In the genomic region with DNA sequence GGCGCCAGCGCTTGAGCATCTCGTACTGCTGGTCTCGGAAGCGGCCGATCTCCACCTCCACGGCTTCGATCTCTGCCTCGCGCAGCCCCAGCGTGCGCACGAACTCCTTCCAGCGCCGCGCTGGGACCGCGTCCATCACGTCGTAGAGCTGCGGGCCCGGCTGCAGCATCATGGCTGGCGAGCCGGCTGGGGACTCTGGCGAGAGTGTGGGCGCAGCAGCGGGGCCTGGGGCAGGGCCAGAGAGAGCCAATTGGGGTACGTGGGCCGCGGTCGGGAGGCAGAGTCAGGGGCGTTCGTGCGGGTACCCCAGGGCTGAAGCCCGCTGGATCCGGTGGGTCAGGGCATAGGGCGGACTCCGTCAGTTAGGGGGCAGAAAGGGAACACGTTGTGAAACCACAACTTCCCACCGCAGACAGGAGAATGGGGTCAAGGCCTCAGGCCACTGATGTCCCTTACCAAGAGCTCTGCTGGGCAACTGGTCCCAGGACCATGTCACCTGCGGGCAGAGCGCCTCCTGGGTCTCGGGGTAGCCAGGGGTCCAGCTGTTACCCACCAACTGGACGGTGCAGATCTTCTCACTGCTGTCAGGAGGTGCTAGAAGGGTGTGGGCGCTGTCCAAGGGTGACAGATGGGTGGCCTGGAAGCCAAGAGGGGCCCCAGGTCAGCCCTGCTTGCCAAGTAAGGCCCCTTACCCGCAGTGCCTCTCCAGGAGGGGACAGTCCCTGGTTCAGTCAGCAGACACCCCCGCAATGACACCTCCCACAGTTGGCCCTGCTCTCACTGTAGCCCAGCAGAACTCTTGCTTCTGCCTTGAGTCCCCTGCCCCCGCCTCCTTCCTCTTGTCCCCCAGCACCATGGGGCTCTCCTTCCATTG, we compare ENCODE assay signal across 15 cellular contexts. TPM values are rescaled to one million over a fixed set of nuclear protein-coding genes. Genes with fewer than 3 reads are reported as not detected.
DNase-seq lines count a peak whose midpoint lies in the region; ATAC-seq and TF ChIP-seq lines count a peak whose summit lies in the region.
"Had no signal": no experiment of that assay in that cellular context is flagged by ENCODE, and none has a peak within 500 bp of the region (broad histone marks: within the 10 kb centered on the region; RNA-seq: fewer than 3 reads in every experiment).

No MANE protein-coding gene starts in this region.

- H3K4me3 Mint-ChIP-seq in activated CD4-positive, alpha-beta T cell treated with anti-CD3 and anti-CD28 coated beads, Interleukin-2, amount 10 ng/mL, durations not matched to agents 24 days and 14 days = peak overlapping the region; percentile 80
- no peak overlapping the region for H3K4me3 Mint-ChIP-seq in GM23338
- H3K4me3 Mint-ChIP-seq in naive thymus-derived CD8-positive, alpha-beta T cell = peak overlapping the region in 9 of 10 donors; percentile 10 to 92 (median 76)

- H3K4me1 ChIP-seq in GM23338 (ENCODE audit: insufficient read depth) (peaks cover 12% of the 10 kb centered on the region), upper lobe of right lung (peaks cover 4% of the 10 kb centered on the region)
- H3K4me1 ChIP-seq: pancreas had no signal

- no peak for TF ChIP-seq CTCF in GM23338 (conservative IDR thresholded peaks at IDR 0.05; ENCODE audit: low read depth in 2 of 2)
- no peak for TF ChIP-seq CTCF in upper lobe of right lung (IDR thresholded peaks at IDR 0.05)

- H3K36me3 ChIP-seq in GM23338 (ENCODE audit: insufficient read depth) (no peaks in the 10 kb centered on the region), upper lobe of right lung (no peaks in the 10 kb centered on the region)
- H3K36me3 ChIP-seq: pancreas had no signal

- DNase-seq in activated CD4-positive, alpha-beta T cell treated with anti-CD3 and anti-CD28 coated beads, Interleukin-2, amount 10 ng/mL, durations not matched to agents 24 days and 14 days = no peak
- DNase-seq in activated CD4-positive, alpha-beta T cell treated with anti-CD3 and anti-CD28 coated beads for 48 hours = no peak
- DNase-seq in GM23338 (ENCODE audit: low spot score) = no peak
- DNase-seq in activated naive CD4-positive, alpha-beta T cell treated with anti-CD3 and anti-CD28 coated beads, Interleukin-2, amount 50 U/mL, for 72 hours (ENCODE audit: low spot score in 2 of 2) = no peak
- DNase-seq in naive thymus-derived CD8-positive, alpha-beta T cell = no peak
- no peak for DNase-seq in ecto neural progenitor cell (ENCODE audit: low spot score)
- no peak for DNase-seq in NCI-H2171 (lab: John Stamatoyannopoulos, UW)
- no peak for DNase-seq in upper lobe of right lung
- DNase-seq: activated CD8-positive, alpha-beta memory T cell treated with anti-CD3 and anti-CD28 coated beads, Interleukin-2, amount 10 ng/mL, durations not matched to agents 7 days and 5 days; amniotic stem cell; KG1; NCI-H1048; NCI-H748 treated with DMSO at 0.1 percent for 48 hours had no signal

- no peaks in the 10 kb centered on the region for H3K79me2 ChIP-seq in GM23338 (replicated peaks; ENCODE audit: insufficient read depth)

- H3K4me3 ChIP-seq in GM23338 (no peak overlapping the region), upper lobe of right lung (no peak overlapping the region)
- H3K4me3 ChIP-seq: pancreas had no signal

- H3K4me2 ChIP-seq in GM23338 = no peak overlapping the region

- peaks cover 40% of the 10 kb centered on the region for H3K36me3 Mint-ChIP-seq in activated CD4-positive, alpha-beta T cell treated with anti-CD3 and anti-CD28 coated beads, Interleukin-2, amount 10 ng/mL, durations not matched to agents 24 days and 14 days (ENCODE audit: low read depth)
- H3K36me3 Mint-ChIP-seq in GM23338 (ENCODE audit: low read depth) = peaks cover 12% of the 10 kb centered on the region
- H3K36me3 Mint-ChIP-seq in activated naive CD4-positive, alpha-beta T cell treated with anti-CD3 and anti-CD28 coated beads, Interleukin-2, amount 50 U/mL, for 72 hours = peaks cover 12 to 19% of the 10 kb centered on the region in 2 donors
- peaks cover 0 to 39% (median 12%) of the 10 kb centered on the region in 3 donors for H3K36me3 Mint-ChIP-seq in naive thymus-derived CD8-positive, alpha-beta T cell

- H3K27ac ChIP-seq in GM23338 (ENCODE audit: low read depth) (no peak overlapping the region), upper lobe of right lung (no peak overlapping the region)
- H3K27ac ChIP-seq: pancreas had no signal

- intact Hi-C loops in activated CD4-positive, alpha-beta T cell treated with anti-CD3 and anti-CD28 coated beads, Interleukin-2, amount 10 ng/mL, durations not matched to agents 24 days and 14 days (cut with micrococcal nuclease) = loop anchor here (2.0 to 5.0 kb wide), 2 partner anchors 39 to 141 kb away; partner anchors contain the start of genes ESPN and KLHL21
- intact Hi-C loops in upper lobe of right lung (cut with DNase I) = no loop called here

- no peak overlapping the region for H2AFZ ChIP-seq in GM23338

- POLR2A ChIA-PET in naive thymus-derived CD8-positive, alpha-beta T cell (lab: Charles Lee) = interaction anchor here (0.6 to 4.7 kb wide), 8 partner anchors 7 to 150 kb away, joined by 3 to 30 read pairs (median 4); partner anchors contain the start of genes NOL9, PLEKHG5 and TAS1R1

- peaks cover 14% of the 10 kb centered on the region; the same call in 1 of the 2 replicates for H3F3A ChIP-seq in GM23338 (replicated peaks; ENCODE audit: low read depth)

- H3K9me2 ChIP-seq in GM23338 (ENCODE audit: insufficient read depth) = no peaks in the 10 kb centered on the region

- H3K27me3 Mint-ChIP-seq in activated CD4-positive, alpha-beta T cell treated with anti-CD3 and anti-CD28 coated beads, Interleukin-2, amount 10 ng/mL, durations not matched to agents 24 days and 14 days = peaks cover 7% of the 10 kb centered on the region
- H3K27me3 Mint-ChIP-seq in GM23338 (ENCODE audit: insufficient read depth, low read depth, poor library complexity) = peaks cover 19% of the 10 kb centered on the region
- peaks cover 0 to 9% (median 3%) of the 10 kb centered on the region in 5 donors for H3K27me3 Mint-ChIP-seq in naive thymus-derived CD8-positive, alpha-beta T cell

- H3K9me3 ChIP-seq in upper lobe of right lung = no peaks in the 10 kb centered on the region
- H3K9me3 ChIP-seq: pancreas had no signal

- ATAC-seq in GM23338 = no peak
- ATAC-seq in activated naive CD4-positive, alpha-beta T cell treated with anti-CD3 and anti-CD28 coated beads, Interleukin-2, amount 50 U/mL, for 72 hours = no peak
- no peak for ATAC-seq in naive thymus-derived CD8-positive, alpha-beta T cell
- no peak for ATAC-seq in upper lobe of right lung
- ATAC-seq: activated CD8-positive, alpha-beta memory T cell treated with anti-CD3 and anti-CD28 coated beads, Interleukin-2, amount 10 ng/mL, durations not matched to agents 7 days and 5 days; pancreas had no signal

- peaks cover 6% of the 10 kb centered on the region; the same call in 1 of the 2 replicates for H3K27me3 ChIP-seq in GM23338 (ENCODE audit: insufficient read depth)
- no peaks in the 10 kb centered on the region for H3K27me3 ChIP-seq in upper lobe of right lung
- H3K27me3 ChIP-seq: pancreas had no signal

- peak overlapping the region; percentile 89 for H3K27ac Mint-ChIP-seq in activated CD4-positive, alpha-beta T cell treated with anti-CD3 and anti-CD28 coated beads, Interleukin-2, amount 10 ng/mL, durations not matched to agents 24 days and 14 days
- H3K27ac Mint-ChIP-seq in GM23338 = no peak overlapping the region
- peak overlapping the region; percentile 31 to 91 for H3K27ac Mint-ChIP-seq in activated naive CD4-positive, alpha-beta T cell treated with anti-CD3 and anti-CD28 coated beads, Interleukin-2, amount 50 U/mL, for 72 hours
- H3K27ac Mint-ChIP-seq in naive thymus-derived CD8-positive, alpha-beta T cell = peak overlapping the region; percentile 77 to 99 (median 93)

- H3K9me3 Mint-ChIP-seq in activated CD4-positive, alpha-beta T cell treated with anti-CD3 and anti-CD28 coated beads, Interleukin-2, amount 10 ng/mL, durations not matched to agents 24 days and 14 days = no peaks in the 10 kb centered on the region
- no peaks in the 10 kb centered on the region; the same call in 2 of the 3 replicates for H3K9me3 Mint-ChIP-seq in GM23338
- H3K9me3 Mint-ChIP-seq in activated naive CD4-positive, alpha-beta T cell treated with anti-CD3 and anti-CD28 coated beads, Interleukin-2, amount 50 U/mL, for 72 hours = no peaks in the 10 kb centered on the region
- no peaks in the 10 kb centered on the region for H3K9me3 Mint-ChIP-seq in naive thymus-derived CD8-positive, alpha-beta T cell

- peaks cover 51% of the 10 kb centered on the region for H3K4me1 Mint-ChIP-seq in activated CD4-positive, alpha-beta T cell treated with anti-CD3 and anti-CD28 coated beads, Interleukin-2, amount 10 ng/mL, durations not matched to agents 24 days and 14 days
- H3K4me1 Mint-ChIP-seq in GM23338 = peaks cover 29% of the 10 kb centered on the region
- H3K4me1 Mint-ChIP-seq in naive thymus-derived CD8-positive, alpha-beta T cell = peaks cover 31 to 69% (median 53%) of the 10 kb centered on the region in 4 donors

- no peaks in the 10 kb centered on the region for H4K20me1 ChIP-seq in GM23338 (replicated peaks; ENCODE audit: insufficient read depth)

RNA-seq across cellular contexts. Expression of gene TNFRSF25, which starts 4.2 kb away (rescaled TPM):
- 139 and 146 TPM in 2 replicates for total RNA-seq in activated CD4-positive, alpha-beta T cell treated with anti-CD3 and anti-CD28 coated beads, Interleukin-2, amount 10 ng/mL, durations not matched to agents 24 days and 14 days
- total RNA-seq in GM23338 (2014; rRNA removed; shearing (Covaris generic)) = 25.3 and 26.3 TPM in 2 replicates
- 13.6 and 15.2 TPM in 2 replicates for polyA plus RNA-seq in GM23338 (2016; fragmentation: Nextera tagmentation; extraction: Ambion mirVana)
- 10 to 100 TPM; 68.0 to 88.5 TPM for total RNA-seq in activated naive CD4-positive, alpha-beta T cell treated with anti-CD3 and anti-CD28 coated beads, Interleukin-2, amount 50 U/mL, for 72 hours
- total RNA-seq in naive thymus-derived CD8-positive, alpha-beta T cell = 100 to 1,000 TPM; 378 to 381 TPM
- 10 to 100 TPM in 2 of 3 donors, 1 to 10 TPM in 1; 7.2 to 28.7 (median 10.6) TPM for polyA plus RNA-seq in naive thymus-derived CD8-positive, alpha-beta T cell
- 10.0 TPM for total RNA-seq in upper lobe of right lung

RNA-seq across cellular contexts. Expression of gene PLEKHG5, which starts 29.7 kb away (rescaled TPM):
- total RNA-seq in activated CD4-positive, alpha-beta T cell treated with anti-CD3 and anti-CD28 coated beads, Interleukin-2, amount 10 ng/mL, durations not matched to agents 24 days and 14 days = 1.3 and 1.9 TPM in 2 replicates
- 25.8 and 26.4 TPM in 2 replicates for total RNA-seq in GM23338 (2014; rRNA removed; shearing (Covaris generic))
- 9.0 and 10.2 TPM in 2 replicates for polyA plus RNA-seq in GM23338 (2016; fragmentation: Nextera tagmentation; extraction: Ambion mirVana)
- 1 to 10 TPM; 2.8 to 3.9 TPM for total RNA-seq in activated naive CD4-positive, alpha-beta T cell treated with anti-CD3 and anti-CD28 coated beads, Interleukin-2, amount 50 U/mL, for 72 hours
- 1 to 10 TPM; 6.3 to 7.0 TPM for total RNA-seq in naive thymus-derived CD8-positive, alpha-beta T cell
- polyA plus RNA-seq in naive thymus-derived CD8-positive, alpha-beta T cell = 1 to 10 TPM in 1 of 3 donors, under 1 TPM in 2; 0.57 to 1.4 (median 0.59) TPM
- total RNA-seq in upper lobe of right lung = 12.2 TPM

RNA-seq across cellular contexts. Expression of gene ESPN, which starts 37.2 kb away (rescaled TPM):
- total RNA-seq in activated CD4-positive, alpha-beta T cell treated with anti-CD3 and anti-CD28 coated beads, Interleukin-2, amount 10 ng/mL, durations not matched to agents 24 days and 14 days = 0.49 and 1.3 TPM in 2 replicates
- 12.7 and 13.6 TPM in 2 replicates for total RNA-seq in GM23338 (2014; rRNA removed; shearing (Covaris generic))
- 12.2 and 13.5 TPM in 2 replicates for polyA plus RNA-seq in GM23338 (2016; fragmentation: Nextera tagmentation; extraction: Ambion mirVana)
- total RNA-seq in activated naive CD4-positive, alpha-beta T cell treated with anti-CD3 and anti-CD28 coated beads, Interleukin-2, amount 50 U/mL, for 72 hours = 1 to 10 TPM in 1 of 2 donors, under 1 TPM in 1; 0.89 to 1.9 TPM
- total RNA-seq in naive thymus-derived CD8-positive, alpha-beta T cell = 1 to 10 TPM; 2.3 to 2.4 TPM
- polyA plus RNA-seq in naive thymus-derived CD8-positive, alpha-beta T cell = under 1 TPM; 0.12 to 0.81 (median 0.15) TPM
- total RNA-seq in upper lobe of right lung = 4.3 TPM
- total RNA-seq: A673 had no signal

RNA-seq across cellular contexts. Expression of gene HES2, which starts 42.1 kb away (rescaled TPM):
- total RNA-seq in activated CD4-positive, alpha-beta T cell treated with anti-CD3 and anti-CD28 coated beads, Interleukin-2, amount 10 ng/mL, durations not matched to agents 24 days and 14 days = 0.19 and 0.26 TPM in 2 replicates
- 1.2 and 1.6 TPM in 2 replicates for total RNA-seq in GM23338 (2014; rRNA removed; shearing (Covaris generic))
- polyA plus RNA-seq in GM23338 (2016; fragmentation: Nextera tagmentation; extraction: Ambion mirVana) = 1.1 and 2.1 TPM in 2 replicates
- 1 to 10 TPM in 1 of 2 donors, under 1 TPM in 1; 0.35 to 1.1 TPM for total RNA-seq in activated naive CD4-positive, alpha-beta T cell treated with anti-CD3 and anti-CD28 coated beads, Interleukin-2, amount 50 U/mL, for 72 hours
- total RNA-seq in naive thymus-derived CD8-positive, alpha-beta T cell = not detected
- polyA plus RNA-seq in naive thymus-derived CD8-positive, alpha-beta T cell = not detected
- total RNA-seq in upper lobe of right lung = 5.7 TPM
- total RNA-seq: A673 had no signal
- polyA plus RNA-seq: pancreas had no signal
